In genomic region chr1:54794401-54795099, GRCh38 we compare ENCODE assay signal across 2 cellular contexts.
A peak's percentile ranks its signal among the peaks of the same experiment; 100 is the strongest.
TF ChIP-seq lines count a peak whose summit lies in the region.

No MANE protein-coding gene starts in this region.

TF ChIP-seq in GM23338, 12 proteins besides CTCF, POLR2A, EP300 and RAD21:
- TF ChIP-seq STAT1 (IDR thresholded peaks at IDR 0.05; ENCODE audit: unreplicated experiment) (no peak), ZNF331 (CRISPR knock-in tag; IDR thresholded peaks at IDR 0.05; ENCODE audit: low read depth) (no peak)

TF ChIP-seq in K562, 482 proteins besides CTCF, POLR2A, EP300 and RAD21:
- TF ChIP-seq CTBP1 (IDR thresholded peaks at IDR 0.05; ENCODE audit: borderline replicate concordance) (peak; percentile 21; the same call in 1 of the 2 replicates), MAFG (tag; conservative IDR thresholded peaks at IDR 0.05) (peak; percentile 65), NRF1 (conservative IDR thresholded peaks at IDR 0.05 in 1 of 2, IDR thresholded peaks at IDR 0.05 in 1 of 2) (0 out of 4 replicates have a peak, but pooled peaks of 1 of the 2 experiments have one; percentile 21), NR2C2 (CRISPR knock-in tag; IDR thresholded peaks at IDR 0.05) (no peak), NR2C2 (tag; IDR thresholded peaks at IDR 0.05) (peak; percentile 29; the same call in 1 of the 2 replicates), TEAD2 (tag; IDR thresholded peaks at IDR 0.05) (no peak), MAFK (IDR thresholded peaks at IDR 0.05; ENCODE audit: low read length) (peak; percentile 31; the same call in 1 of the 2 replicates), ZNF316 (IDR thresholded peaks at IDR 0.05) (peak; percentile 68), PREB (CRISPR knock-in tag; IDR thresholded peaks at IDR 0.05) (no peak), PRDM10 (IDR thresholded peaks at IDR 0.05; ENCODE audit: partially characterized antibody) (peak; percentile 28)
